In genomic region chr19:12202250-12202649, GRCh38 we compare ENCODE assay signal across 8 cellular contexts.
A peak's percentile ranks its signal among the peaks of the same experiment; 100 is the strongest.
DNase-seq lines count a peak whose midpoint lies in the region; ATAC-seq and TF ChIP-seq lines count a peak whose summit lies in the region.

No MANE protein-coding gene starts in this region.

- TF ChIP-seq CTCF in GM12865 (IDR thresholded peaks at IDR 0.05; ENCODE audit: insufficient read depth, low read depth, low read length, missing control alignments) = peak; percentile 17

- H3K4me3 ChIP-seq in GM12865 (ENCODE audit: low read depth, low read length) = no peak overlapping the region

- ATAC-seq in GM18498 (IDR thresholded peaks at IDR 0.05; ENCODE audit: unreplicated experiment) = no peak

- DNase-seq in GM12865 (ENCODE audit: low read depth) = no peak
- DNase-seq in T-helper 9 cell = peak; percentile 34
- peak; percentile 42 for DNase-seq in central memory CD4-positive, alpha-beta T cell
- peak; percentile 34 to 35 for DNase-seq in stimulated activated CD4-positive, alpha-beta T cell treated with anti-CD3 and anti-CD28 coated beads, Interleukin-1b, Interleukin-23, amount 100 ng/mL, for 1 hour (ENCODE audit: low read depth in 2 of 2)
- DNase-seq in kidney glomerular epithelial cell (lab: John Stamatoyannopoulos, UW) = no peak
- no peak for DNase-seq in nucleus accumbens (lab: John Stamatoyannopoulos, UW)
- no peak for DNase-seq in inferior parietal cortex (ENCODE audit: extremely low spot score)

Comparison
In these comparisons a context has a peak if more than half of its experiments do, and no peak if none do; other contexts are left out.
1. DNase-seq: peak in T-helper 9 cell (single experiment), central memory CD4-positive, alpha-beta T cell (single experiment) and stimulated activated CD4-positive, alpha-beta T cell treated with anti-CD3 and anti-CD28 coated beads, Interleukin-1b, Interleukin-23, amount 100 ng/mL, for 1 hour (2 of 2); none in GM12865 (single experiment), kidney glomerular epithelial cell (single experiment), nucleus accumbens (0 of 56) and inferior parietal cortex (single experiment).